Comparison of ENCODE assay signal across 1 cellular context in genomic region chr7:73712773-73713172, GRCh38.
TF ChIP-seq lines count a peak whose summit lies in the region.

No MANE protein-coding gene starts in this region.

TF ChIP-seq in K562, 482 proteins besides CTCF, POLR2A, EP300 and RAD21:
- TF ChIP-seq MYC (IDR thresholded peaks at IDR 0.05; ENCODE audit: low read depth, low read length) = no peak
- TF ChIP-seq MYC (CRISPR knock-in tag; IDR thresholded peaks at IDR 0.05; ENCODE audit: borderline replicate concordance, low read depth) = no peak
- TF ChIP-seq RBM25 (IDR thresholded peaks at IDR 0.05; ENCODE audit: low read depth, low read length, severe bottlenecking) = peak; percentile 97
- no peak for TF ChIP-seq ZNF511 (CRISPR knock-in tag; IDR thresholded peaks at IDR 0.05)
- TF ChIP-seq BCOR (IDR thresholded peaks at IDR 0.05) = peak; percentile 91
- TF ChIP-seq SIN3A (IDR thresholded peaks at IDR 0.05; ENCODE audit: borderline replicate concordance in 2 of 2, control insufficient read depth in 1 of 2, low read depth in 2 of 2, low read length in 2 of 2) = no peak
- peak; percentile 75; the same call in 1 of the 2 replicates for TF ChIP-seq HDAC2 (IDR thresholded peaks at IDR 0.05)
- no peak for TF ChIP-seq ZNF57 (CRISPR knock-in tag; IDR thresholded peaks at IDR 0.05)
- TF ChIP-seq ZNF830 (CRISPR knock-in tag; IDR thresholded peaks at IDR 0.05) = no peak
- no peak for TF ChIP-seq ZNF3 (CRISPR knock-in tag; IDR thresholded peaks at IDR 0.05)
- no peak for TF ChIP-seq SP2 (IDR thresholded peaks at IDR 0.05; ENCODE audit: extremely low read depth, low read depth, low read length, poor library complexity, severe bottlenecking)
- TF ChIP-seq RBFOX2 (IDR thresholded peaks at IDR 0.05; ENCODE audit: low read depth, low read length) = no peak
- TF ChIP-seq TRIM28 (IDR thresholded peaks at IDR 0.05) = no peak
- peak; percentile 58 to 62; a peak in 2 of 4 replicates for TF ChIP-seq KDM1A (IDR thresholded peaks at IDR 0.05)
- no peak for TF ChIP-seq MEIS2 (IDR thresholded peaks at IDR 0.05; ENCODE audit: partially characterized antibody)
- no peak for TF ChIP-seq MEF2A (IDR thresholded peaks at IDR 0.05; ENCODE audit: control insufficient read depth, low read depth, low read length)
- TF ChIP-seq GMEB1 (CRISPR knock-in tag; IDR thresholded peaks at IDR 0.05) = no peak
- TF ChIP-seq ZBTB5 (IDR thresholded peaks at IDR 0.05) = no peak
- TF ChIP-seq PCBP2 (IDR thresholded peaks at IDR 0.05; ENCODE audit: low read depth, low read length, poor library complexity, severe bottlenecking) = no peak
- no peak for TF ChIP-seq SREBF1 (IDR thresholded peaks at IDR 0.05; ENCODE audit: borderline replicate concordance, low read depth, low read length)
- TF ChIP-seq RCOR1 (IDR thresholded peaks at IDR 0.05; ENCODE audit: borderline replicate concordance in 1 of 2, low read depth in 2 of 2, low read length in 2 of 2) = 0 out of 4 replicates have a peak, but pooled peaks of 1 of the 2 experiments have one; percentile 37
- TF ChIP-seq SMARCA5 (IDR thresholded peaks at IDR 0.05) = peak; percentile 78; the same call in 1 of the 2 replicates
